Comparison of ENCODE assay signal across 8 cellular contexts in genomic region chr3:151146071-151146730, GRCh38. TPM values are rescaled to one million over a fixed set of nuclear protein-coding genes. Genes with fewer than 3 reads are reported as not detected.
A peak's percentile ranks its signal among the peaks of the same experiment; 100 is the strongest.
DNase-seq lines count a peak whose midpoint lies in the region; ATAC-seq and TF ChIP-seq lines count a peak whose summit lies in the region.

No MANE protein-coding gene starts in this region.

- H3K4me3 Mint-ChIP-seq in HFFc6, result no peak overlapping the region

- H3K4me1 ChIP-seq in parathyroid adenoma, result no peaks in the 10 kb centered on the region

- H3K9me3 Mint-ChIP-seq in HFFc6, result no peaks in the 10 kb centered on the region
- no peaks in the 10 kb centered on the region for H3K9me3 Mint-ChIP-seq in activated naive CD4-positive, alpha-beta T cell treated with anti-CD3 and anti-CD28 coated beads, Interleukin-2, amount 50 U/mL, for 72 hours

- H3K27ac Mint-ChIP-seq in HFFc6, result no peak overlapping the region
- no peak overlapping the region for H3K27ac Mint-ChIP-seq in activated naive CD4-positive, alpha-beta T cell treated with anti-CD3 and anti-CD28 coated beads, Interleukin-2, amount 50 U/mL, for 72 hours

- H3K9ac ChIP-seq in parathyroid adenoma, result no peak overlapping the region

- no peaks in the 10 kb centered on the region for H3K9me3 ChIP-seq in parathyroid adenoma (ENCODE audit: control insufficient read depth, low read length)

- intact Hi-C loops in head of caudate nucleus (cut with DNase I), result loop anchor here (2.0 to 5.0 kb wide), 2 partner anchors 359 to 425 kb away; no protein-coding TSS in a partner anchor

- H3K27ac ChIP-seq in parathyroid adenoma, result no peak overlapping the region

- TF ChIP-seq CTCF in GM12874 (IDR thresholded peaks at IDR 0.05; ENCODE audit: insufficient read depth, low read depth, low read length) (peak; percentile 83), HFFc6 (IDR thresholded peaks at IDR 0.05) (peak; percentile 93), parathyroid adenoma (IDR thresholded peaks at IDR 0.05) (peak; percentile 91)

- no peaks in the 10 kb centered on the region for H3K27me3 ChIP-seq in parathyroid adenoma (ENCODE audit: control insufficient read depth, insufficient read depth, low read length)

- H3K79me2 ChIP-seq in parathyroid adenoma, result no peaks in the 10 kb centered on the region

- H3K27me3 Mint-ChIP-seq in HFFc6 (ENCODE audit: insufficient read depth), result peaks cover 21% of the 10 kb centered on the region

- H3K36me3 Mint-ChIP-seq in HFFc6 (ENCODE audit: low read depth), result no peaks in the 10 kb centered on the region
- no peaks in the 10 kb centered on the region for H3K36me3 Mint-ChIP-seq in activated naive CD4-positive, alpha-beta T cell treated with anti-CD3 and anti-CD28 coated beads, Interleukin-2, amount 50 U/mL, for 72 hours

- H3K4me2 ChIP-seq in parathyroid adenoma (ENCODE audit: low read length), result no peak overlapping the region

- no peaks in the 10 kb centered on the region for H3K36me3 ChIP-seq in parathyroid adenoma (ENCODE audit: control insufficient read depth, insufficient read depth, low read length)

- ATAC-seq in activated naive CD4-positive, alpha-beta T cell treated with anti-CD3 and anti-CD28 coated beads, Interleukin-2, amount 50 U/mL, for 72 hours, result peak; percentile 87 to 92

- H2AFZ ChIP-seq in parathyroid adenoma, result peak overlapping the region; percentile 63

- H3K4me3 ChIP-seq in parathyroid adenoma (ENCODE audit: low read depth, low read length), result no peak overlapping the region

- H3K4me1 Mint-ChIP-seq in HFFc6 (ENCODE audit: low read depth), result no peaks in the 10 kb centered on the region; the same call in 1 of the 2 replicates

- peak; percentile 59 for DNase-seq in HFFc6
- DNase-seq in MV-4-11 (lab: John Stamatoyannopoulos, UW), result peak; percentile 65
- peak; percentile 53 to 56 for DNase-seq in SHP77 (lab: John Stamatoyannopoulos, UW)
- DNase-seq in activated naive CD4-positive, alpha-beta T cell treated with anti-CD3 and anti-CD28 coated beads, Interleukin-2, amount 50 U/mL, for 72 hours (ENCODE audit: low spot score in 2 of 2), result peak in 1 of 2 donors; percentile 46
- peak; percentile 55 to 91 (median 78) for DNase-seq in head of caudate nucleus
- DNase-seq in NK-92 (lab: John Stamatoyannopoulos, UW; ENCODE audit: unreplicated experiment), result no peak

RNA-seq across cellular contexts. Expression of gene GPR171, which starts 56.8 kb away (rescaled TPM):
- not detected for total RNA-seq in HFFc6 (2021; fragmentation: NEBNext Ultra II Directional; extraction: Animal tissue kit (Norgen Biotek cat#: 25700))
- 100 to 1,000 TPM in 1 of 2 donors, 10 to 100 TPM in 1; 31.2 to 113 TPM for total RNA-seq in activated naive CD4-positive, alpha-beta T cell treated with anti-CD3 and anti-CD28 coated beads, Interleukin-2, amount 50 U/mL, for 72 hours

Comparison
In these comparisons a context has a peak if more than half of its experiments do, and no peak if none do; other contexts are left out.
1. RNA of gene GPR171, which starts 56.8 kb away (total RNA-seq): 31.2 to 113 TPM in activated naive CD4-positive, alpha-beta T cell treated with anti-CD3 and anti-CD28 coated beads, Interleukin-2, amount 50 U/mL, for 72 hours; not detected in HFFc6; every median in the first group is over 10 times any median in the second.
2. Peak in every context shown above with its lines, with median percentiles within 50 percentile points of each other: CTCF ChIP-seq.